1 cellular context compared by ENCODE assay signal in the genomic region with DNA sequence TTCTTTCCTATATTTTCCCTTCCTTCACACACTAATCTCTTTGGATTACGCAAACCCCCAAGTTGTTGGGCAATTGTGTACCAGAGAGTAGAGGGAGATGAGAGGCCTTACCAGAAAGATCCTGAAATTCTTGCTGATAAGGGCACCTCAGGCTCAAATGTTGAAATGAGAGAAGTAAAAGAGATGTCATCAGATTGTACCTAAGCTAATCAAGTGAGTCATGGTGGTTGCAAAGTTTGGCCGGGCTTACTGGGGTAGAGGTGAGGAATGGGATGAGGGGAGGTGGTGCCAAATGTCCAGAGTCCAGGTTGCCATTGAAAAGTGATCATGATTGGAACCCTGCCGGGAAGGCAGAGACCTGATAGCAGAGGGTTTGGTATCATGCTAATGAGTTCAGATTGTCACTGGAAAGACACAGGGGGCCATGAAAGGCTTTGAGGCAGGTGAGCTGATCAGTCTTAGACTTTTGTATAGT.
TF ChIP-seq lines count a peak whose summit lies in the region.

No MANE protein-coding gene starts in this region.

TF ChIP-seq in H1, 55 proteins besides CTCF, POLR2A, EP300 and RAD21:
- no peak for TF ChIP-seq CBX8 (IDR thresholded peaks at IDR 0.05; ENCODE audit: borderline replicate concordance, low read depth, low read length)
- TF ChIP-seq TCF12 (IDR thresholded peaks at IDR 0.05; ENCODE audit: low read depth, low read length), result no peak
- no peak for TF ChIP-seq CREB1 (IDR thresholded peaks at IDR 0.05)
- no peak for TF ChIP-seq GABPA (IDR thresholded peaks at IDR 0.05; ENCODE audit: borderline replicate concordance, insufficient read depth, low read length)
- peak; percentile 62 for TF ChIP-seq CEBPB (IDR thresholded peaks at IDR 0.05; ENCODE audit: low read depth, low read length)
- no peak for TF ChIP-seq EZH2 (IDR thresholded peaks at IDR 0.05; ENCODE audit: low read depth, low read length, severe bottlenecking)
- TF ChIP-seq SAP30 (IDR thresholded peaks at IDR 0.05; ENCODE audit: insufficient read depth, insufficient replicate concordance, low read length), result no peak
- no peak for TF ChIP-seq RBBP5 (IDR thresholded peaks at IDR 0.05; ENCODE audit: borderline replicate concordance, low read depth, low read length)
